8 cellular contexts compared by ENCODE assay signal in the genomic region with DNA sequence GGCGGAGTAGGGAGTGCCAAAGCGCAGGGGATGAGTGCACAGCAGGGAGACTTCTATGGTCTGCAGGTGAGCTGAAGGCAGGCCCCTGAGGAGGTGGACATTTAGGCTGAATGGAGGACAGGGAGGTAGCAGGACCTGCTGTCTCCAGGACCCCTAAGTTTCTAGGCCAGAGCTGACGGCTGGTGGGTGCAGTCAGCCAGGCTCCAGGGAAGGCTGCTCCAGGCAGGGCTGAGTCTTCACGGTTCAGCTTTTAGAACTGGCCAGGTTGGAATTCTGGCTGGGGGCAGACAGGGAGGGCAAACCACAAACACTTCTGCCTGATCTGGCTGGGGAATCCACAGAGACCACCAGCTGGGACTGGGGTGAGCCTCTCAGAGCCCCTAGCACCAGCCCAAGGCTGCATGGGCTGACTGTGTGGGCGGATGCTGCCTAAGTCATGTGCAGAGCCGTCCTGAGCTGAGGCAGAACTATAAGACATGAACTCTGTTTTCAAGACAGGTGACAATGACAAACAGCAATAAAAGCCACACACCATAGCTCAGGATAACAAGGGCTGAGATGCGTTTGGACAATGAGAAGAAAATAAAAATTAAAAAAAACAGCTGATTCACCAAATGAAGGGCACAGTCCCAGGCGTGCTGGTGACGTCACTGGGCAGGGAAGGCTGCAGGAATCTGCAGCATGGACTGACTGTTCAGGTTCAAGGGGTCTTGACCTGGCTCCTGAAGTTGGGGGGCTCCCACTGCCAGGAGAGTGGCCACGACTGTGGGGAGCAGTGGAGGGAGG. TPM values are rescaled to one million over a fixed set of nuclear protein-coding genes. Genes with fewer than 3 reads are reported as not detected.
DNase-seq lines count a peak whose midpoint lies in the region; FAIRE-seq and TF ChIP-seq lines count a peak whose summit lies in the region.

No MANE protein-coding gene starts in this region.

- H3K9me3 Mint-ChIP-seq in activated CD4-positive, alpha-beta T cell treated with anti-CD3 and anti-CD28 coated beads, Interleukin-2, amount 10 ng/mL, durations not matched to agents 24 days and 14 days, result no peaks in the 10 kb centered on the region
- H3K9me3 Mint-ChIP-seq in activated CD4-positive, alpha-beta T cell treated with anti-CD3 and anti-CD28 coated beads, Interleukin-2, amount 10 ng/mL, durations not matched to agents 7 days and 5 days, result no peaks in the 10 kb centered on the region
- H3K9me3 Mint-ChIP-seq in astrocyte (ENCODE audit: unreplicated experiment), result no peaks in the 10 kb centered on the region

- H3K4me1 ChIP-seq in astrocyte (ENCODE audit: insufficient read depth, low read length) (peaks cover 76% of the 10 kb centered on the region), keratinocyte (ENCODE audit: control insufficient read depth, extremely low read depth, insufficient read depth, low read length) (peaks cover 85% of the 10 kb centered on the region)

- peak overlapping the region; percentile 43 for H3K4me3 ChIP-seq in astrocyte (ENCODE audit: insufficient read depth, low read depth, low read length)
- H3K4me3 ChIP-seq in keratinocyte (ENCODE audit: control insufficient read depth in 2 of 3, extremely low read depth in 1 of 3, insufficient read depth in 2 of 3, low read depth in 1 of 3, low read length in 3 of 3), result peak overlapping the region in 2 of 3 experiments; percentile 15 to 37

- no peaks in the 10 kb centered on the region for H3K36me3 Mint-ChIP-seq in activated CD4-positive, alpha-beta T cell treated with anti-CD3 and anti-CD28 coated beads, Interleukin-2, amount 10 ng/mL, durations not matched to agents 24 days and 14 days (ENCODE audit: low read depth)
- H3K36me3 Mint-ChIP-seq in activated CD4-positive, alpha-beta T cell treated with anti-CD3 and anti-CD28 coated beads, Interleukin-2, amount 10 ng/mL, durations not matched to agents 7 days and 5 days (ENCODE audit: low read depth), result no peaks in the 10 kb centered on the region
- no peaks in the 10 kb centered on the region for H3K36me3 Mint-ChIP-seq in astrocyte (ENCODE audit: low read depth, unreplicated experiment)

- H3K36me3 ChIP-seq in astrocyte (ENCODE audit: insufficient read depth, low read length) (no peaks in the 10 kb centered on the region), keratinocyte (ENCODE audit: control insufficient read depth in 2 of 2, extremely low read depth in 1 of 2, insufficient read depth in 2 of 2, low read length in 2 of 2) (no peaks in the 10 kb centered on the region)

- no peak overlapping the region for H2AFZ ChIP-seq in astrocyte (ENCODE audit: low read depth, low read length)
- H2AFZ ChIP-seq in keratinocyte (ENCODE audit: control insufficient read depth, low read length), result peak overlapping the region; percentile 4

- peak overlapping the region; percentile 14 for H3K4me3 Mint-ChIP-seq in activated CD4-positive, alpha-beta T cell treated with anti-CD3 and anti-CD28 coated beads, Interleukin-2, amount 10 ng/mL, durations not matched to agents 24 days and 14 days
- H3K4me3 Mint-ChIP-seq in activated CD4-positive, alpha-beta T cell treated with anti-CD3 and anti-CD28 coated beads, Interleukin-2, amount 10 ng/mL, durations not matched to agents 7 days and 5 days, result no peak overlapping the region
- peak overlapping the region; percentile 80 for H3K4me3 Mint-ChIP-seq in astrocyte (ENCODE audit: unreplicated experiment)

- peak overlapping the region; percentile 100 for H3K27ac ChIP-seq in astrocyte (ENCODE audit: low read depth, low read length)
- peak overlapping the region; percentile 94 for H3K27ac ChIP-seq in keratinocyte (ENCODE audit: control insufficient read depth, insufficient read depth, low read length)

- H3K27me3 ChIP-seq in astrocyte (ENCODE audit: insufficient read depth, low read length), result no peaks in the 10 kb centered on the region
- no peaks in the 10 kb centered on the region for H3K27me3 ChIP-seq in keratinocyte (ENCODE audit: control insufficient read depth, extremely low read depth, insufficient read depth, low read length)

- H3K9ac ChIP-seq in astrocyte (ENCODE audit: low read length) (peak overlapping the region; percentile 95), keratinocyte (ENCODE audit: control insufficient read depth, extremely low read depth, insufficient read depth, low read length) (peak overlapping the region; percentile 86)

- intact Hi-C loops in activated CD4-positive, alpha-beta T cell treated with anti-CD3 and anti-CD28 coated beads, Interleukin-2, amount 10 ng/mL, durations not matched to agents 24 days and 14 days (cut with micrococcal nuclease), result no loop called here

- H3K9me3 ChIP-seq in astrocyte (ENCODE audit: insufficient read depth, low read depth, low read length) (no peaks in the 10 kb centered on the region), keratinocyte (ENCODE audit: control insufficient read depth, low read depth, low read length) (no peaks in the 10 kb centered on the region)

- peak; percentile 68 for DNase-seq in activated CD4-positive, alpha-beta T cell treated with anti-CD3 and anti-CD28 coated beads, Interleukin-2, amount 10 ng/mL, durations not matched to agents 24 days and 14 days
- no peak for DNase-seq in activated CD4-positive, alpha-beta T cell treated with anti-CD3 and anti-CD28 coated beads, Interleukin-2, amount 10 ng/mL, durations not matched to agents 7 days and 5 days
- DNase-seq in astrocyte (ENCODE audit: low read depth) (peak; percentile 64), keratinocyte (ENCODE audit: low read depth, low spot score) (no peak), stromal cell of bone marrow (ENCODE audit: low read depth) (peak; percentile 62), NCI-H1417 treated with DMSO at 0.1 percent for 48 hours (lab: John Stamatoyannopoulos, UW) (no peak), GM19239 (ENCODE audit: insufficient read length, low spot score) (no peak)
- DNase-seq in stimulated activated CD8-positive, alpha-beta memory T cell treated with anti-CD3 and anti-CD28 coated beads, Interleukin-4, amount 100 ng/mL, for 48 hours, result no peak

- peak overlapping the region; percentile 84 for H3K27ac Mint-ChIP-seq in activated CD4-positive, alpha-beta T cell treated with anti-CD3 and anti-CD28 coated beads, Interleukin-2, amount 10 ng/mL, durations not matched to agents 24 days and 14 days
- no peak overlapping the region for H3K27ac Mint-ChIP-seq in activated CD4-positive, alpha-beta T cell treated with anti-CD3 and anti-CD28 coated beads, Interleukin-2, amount 10 ng/mL, durations not matched to agents 7 days and 5 days
- H3K27ac Mint-ChIP-seq in astrocyte (ENCODE audit: unreplicated experiment), result peak overlapping the region; percentile 100

- CTCF ChIA-PET in activated CD4-positive, alpha-beta T cell treated with anti-CD3 and anti-CD28 coated beads, Interleukin-2, amount 10 ng/mL, durations not matched to agents 7 days and 5 days (lab: Charles Lee), result interaction anchor here (0.6 to 10.0 kb wide), 6 partner anchors 9 to 72 kb away, joined by 3 to 119 read pairs (median 10); a partner anchor contains a TSS

- peaks cover 6% of the 10 kb centered on the region for H3K9me1 ChIP-seq in keratinocyte (ENCODE audit: control insufficient read depth, extremely low read depth, insufficient read depth, low read length)

- POLR2A ChIA-PET in activated CD4-positive, alpha-beta T cell treated with anti-CD3 and anti-CD28 coated beads, Interleukin-2, amount 10 ng/mL, durations not matched to agents 7 days and 5 days (lab: Charles Lee), result interaction anchor here (0.8 to 4.1 kb wide), 3 partner anchors 9 to 60 kb away, joined by 3 to 39 read pairs (median 7); a partner anchor contains a TSS

- TF ChIP-seq CTCF in astrocyte (IDR thresholded peaks at IDR 0.05; ENCODE audit: insufficient read depth, low read depth, low read length) (no peak), keratinocyte (optimal IDR thresholded peaks at IDR 0.05 in 1 of 3, IDR thresholded peaks at IDR 0.05 in 1 of 3, conservative IDR thresholded peaks at IDR 0.05 in 1 of 3; ENCODE audit: extremely low read depth in 1 of 3, insufficient read depth in 2 of 3, low read length in 3 of 3) (no peak)

- FAIRE-seq in astrocyte (lab: Jason Lieb, UNC) (no peak), keratinocyte (lab: Jason Lieb, UNC) (no peak), GM19239 (lab: Jason Lieb, UNC) (no peak)

- H3K4me2 ChIP-seq in astrocyte (ENCODE audit: low read length) (peak overlapping the region; percentile 82), keratinocyte (ENCODE audit: control insufficient read depth, extremely low read depth, insufficient read depth, low read depth, low read length) (peak overlapping the region; percentile 63)

- peaks cover 45% of the 10 kb centered on the region for H3K4me1 Mint-ChIP-seq in activated CD4-positive, alpha-beta T cell treated with anti-CD3 and anti-CD28 coated beads, Interleukin-2, amount 10 ng/mL, durations not matched to agents 24 days and 14 days
- peaks cover 45% of the 10 kb centered on the region for H3K4me1 Mint-ChIP-seq in activated CD4-positive, alpha-beta T cell treated with anti-CD3 and anti-CD28 coated beads, Interleukin-2, amount 10 ng/mL, durations not matched to agents 7 days and 5 days
- peaks cover 84% of the 10 kb centered on the region for H3K4me1 Mint-ChIP-seq in astrocyte (ENCODE audit: low read depth, unreplicated experiment)

- dilution Hi-C loops in keratinocyte (cut with MboI; ENCODE audit: extremely low pct_ligation_motif_present, low sequenced_read_pairs), result no loop called here

- no peaks in the 10 kb centered on the region for H3K27me3 Mint-ChIP-seq in activated CD4-positive, alpha-beta T cell treated with anti-CD3 and anti-CD28 coated beads, Interleukin-2, amount 10 ng/mL, durations not matched to agents 24 days and 14 days
- H3K27me3 Mint-ChIP-seq in activated CD4-positive, alpha-beta T cell treated with anti-CD3 and anti-CD28 coated beads, Interleukin-2, amount 10 ng/mL, durations not matched to agents 7 days and 5 days, result peaks cover 5% of the 10 kb centered on the region
- no peaks in the 10 kb centered on the region for H3K27me3 Mint-ChIP-seq in astrocyte (ENCODE audit: low read depth, unreplicated experiment)

- H3K79me2 ChIP-seq in astrocyte (ENCODE audit: insufficient read depth, low read length) (peaks cover 32% of the 10 kb centered on the region), keratinocyte (ENCODE audit: control insufficient read depth, insufficient read depth, low read length) (peaks cover 3% of the 10 kb centered on the region)

- no peaks in the 10 kb centered on the region for H4K20me1 ChIP-seq in astrocyte (ENCODE audit: insufficient read depth, low read length)
- H4K20me1 ChIP-seq in keratinocyte (ENCODE audit: control insufficient read depth, extremely low read depth, insufficient read depth, low read length), result no peaks in the 10 kb centered on the region

RNA-seq across cellular contexts. Expression of a gene that starts 10.4 kb away (rescaled TPM):
- total RNA-seq in activated CD4-positive, alpha-beta T cell treated with anti-CD3 and anti-CD28 coated beads, Interleukin-2, amount 10 ng/mL, durations not matched to agents 24 days and 14 days, result 5,198 and 5,435 TPM in 2 replicates
- total RNA-seq in activated CD4-positive, alpha-beta T cell treated with anti-CD3 and anti-CD28 coated beads, Interleukin-2, amount 10 ng/mL, durations not matched to agents 7 days and 5 days, result 1,000 to 10,000 TPM; 7,183 to 8,252 TPM
- 7,772 and 8,991 TPM in 2 replicates for total RNA-seq in astrocyte
- polyA plus RNA-seq in keratinocyte, result 337 to 1,845 TPM (median 1,768 TPM) in 3 replicates
- polyA plus RNA-seq in keratinocyte (2011; ENCODE audit: low read depth), result 22,009 TPM
- 14.9 and 37.5 TPM in 2 replicates for polyA plus RNA-seq in keratinocyte (2011; cell fraction: cytosol; rRNA removed)
- 6,319 and 7,235 TPM in 2 replicates for polyA plus RNA-seq in keratinocyte (2011; cell fraction: nucleus; rRNA removed)
- polyA plus RNA-seq in keratinocyte (2012; ENCODE audit: low replicate concordance), result 429 and 9,619 TPM in 2 replicates
- 2,284 to 11,976 TPM (median 9,145 TPM) in 3 replicates for polyA minus RNA-seq in keratinocyte
- polyA minus RNA-seq in keratinocyte (2011; cell fraction: cytosol; rRNA and poly(A)+ RNA removed), result 408 TPM
- polyA minus RNA-seq in keratinocyte (2011; cell fraction: nucleus; rRNA and poly(A)+ RNA removed), result 24,947 and 60,709 TPM in 2 replicates

RNA-seq across cellular contexts. Expression of a gene that starts 36.4 kb away (rescaled TPM):
- total RNA-seq in activated CD4-positive, alpha-beta T cell treated with anti-CD3 and anti-CD28 coated beads, Interleukin-2, amount 10 ng/mL, durations not matched to agents 24 days and 14 days, result 94.2 and 95.8 TPM in 2 replicates
- total RNA-seq in activated CD4-positive, alpha-beta T cell treated with anti-CD3 and anti-CD28 coated beads, Interleukin-2, amount 10 ng/mL, durations not matched to agents 7 days and 5 days, result 10 to 100 TPM; 59.1 to 62.1 TPM
- 106 and 128 TPM in 2 replicates for total RNA-seq in astrocyte
- polyA plus RNA-seq in keratinocyte, result 31.3 to 51.2 TPM (median 44.1 TPM) in 3 replicates
- polyA plus RNA-seq in keratinocyte (2011; ENCODE audit: low read depth), result 25.3 TPM
- polyA plus RNA-seq in keratinocyte (2011; cell fraction: cytosol; rRNA removed), result 40.7 and 65.2 TPM in 2 replicates
- polyA plus RNA-seq in keratinocyte (2011; cell fraction: nucleus; rRNA removed), result 52.1 and 72.4 TPM in 2 replicates
- 33.0 and 44.5 TPM in 2 replicates for polyA plus RNA-seq in keratinocyte (2012; ENCODE audit: low replicate concordance)
- polyA minus RNA-seq in keratinocyte, result 34.8 to 75.0 TPM (median 43.7 TPM) in 3 replicates
- polyA minus RNA-seq in keratinocyte (2011; cell fraction: cytosol; rRNA and poly(A)+ RNA removed), result 43.0 TPM
- 24.6 and 32.7 TPM in 2 replicates for polyA minus RNA-seq in keratinocyte (2011; cell fraction: nucleus; rRNA and poly(A)+ RNA removed)

Comparison
In these comparisons a context has a peak if more than half of its experiments do, and no peak if none do; other contexts are left out.
1. DNase-seq: peak in activated CD4-positive, alpha-beta T cell treated with anti-CD3 and anti-CD28 coated beads, Interleukin-2, amount 10 ng/mL, durations not matched to agents 24 days and 14 days (single experiment), astrocyte (single experiment) and stromal cell of bone marrow (single experiment); none in activated CD4-positive, alpha-beta T cell treated with anti-CD3 and anti-CD28 coated beads, Interleukin-2, amount 10 ng/mL, durations not matched to agents 7 days and 5 days (single experiment), keratinocyte (single experiment), NCI-H1417 treated with DMSO at 0.1 percent for 48 hours (single experiment), GM19239 (single experiment) and stimulated activated CD8-positive, alpha-beta memory T cell treated with anti-CD3 and anti-CD28 coated beads, Interleukin-4, amount 100 ng/mL, for 48 hours (single experiment).